In genomic region chr6:138109042-138109997, GRCh38 we compare ENCODE assay signal across 8 cellular contexts. TPM values are rescaled to one million over a fixed set of nuclear protein-coding genes. Genes with fewer than 3 reads are reported as not detected.
A peak's percentile ranks its signal among the peaks of the same experiment; 100 is the strongest.
DNase-seq lines count a peak whose midpoint lies in the region; ATAC-seq lines count a peak whose summit lies in the region.

No MANE protein-coding gene starts in this region.

- no peak overlapping the region for H4K8ac ChIP-seq in mesendoderm (ENCODE audit: low read depth, low read length)

- H3K36me3 ChIP-seq in mesendoderm (ENCODE audit: control insufficient read depth, insufficient read depth, low read length), result no peaks in the 10 kb centered on the region

- no peak overlapping the region for H3K9ac ChIP-seq in mesendoderm (ENCODE audit: low read length)

- no CpG with 5 or more reads among the region's 7 CpGs for WGBS in mesendoderm (ENCODE audit: extremely low coverage, insufficient coverage, low lambda C conversion rate)

- no peak overlapping the region for H4K5ac ChIP-seq in mesendoderm (ENCODE audit: low read length)

- peaks cover 12% of the 10 kb centered on the region for H3K79me2 ChIP-seq in mesendoderm (ENCODE audit: control insufficient read depth, insufficient read depth, low read length)

- no peak overlapping the region for H3K4me2 ChIP-seq in mesendoderm (ENCODE audit: low read length)

- DNase-seq in GM03348 (ENCODE audit: low spot score) (peak; percentile 70), NCI-H748 treated with DMSO at 0.1 percent for 48 hours (lab: John Stamatoyannopoulos, UW) (peak; percentile 88), dermis microvascular lymphatic vessel endothelial cell (ENCODE audit: low read depth in 2 of 2) (peak; percentile 75 to 81), mesendoderm (peak; percentile 55)
- DNase-seq in activated CD4-positive, alpha-beta T cell treated with anti-CD3 and anti-CD28 coated beads, Interleukin-2, amount 50 U/mL, for 4 hours, result peak; percentile 76 to 83
- DNase-seq in stimulated activated CD8-positive, alpha-beta memory T cell treated with anti-CD3 and anti-CD28 coated beads, Interleukin-2, amount 100 ng/mL, for 48 hours (ENCODE audit: low read depth in 2 of 2), result peak; percentile 51 to 73

- peak overlapping the region; percentile 12 for H3K4ac ChIP-seq in mesendoderm (ENCODE audit: low read depth, low read length)

- H3K79me1 ChIP-seq in mesendoderm (ENCODE audit: low read length), result no peaks in the 10 kb centered on the region

- no peak overlapping the region for H3K27ac ChIP-seq in mesendoderm (ENCODE audit: low read depth, low read length)

- H2BK120ac ChIP-seq in mesendoderm (ENCODE audit: low read depth, low read length), result no peak overlapping the region

- no peak overlapping the region for H3K23ac ChIP-seq in mesendoderm (ENCODE audit: low read length)

- H2AK5ac ChIP-seq in mesendoderm (ENCODE audit: low read length), result no peak overlapping the region

- no peak overlapping the region for H3K4me3 ChIP-seq in mesendoderm (ENCODE audit: low read length)

- no peak overlapping the region for H2BK15ac ChIP-seq in mesendoderm (replicated peaks; ENCODE audit: low read depth)

- no peak overlapping the region for H2BK5ac ChIP-seq in mesendoderm (ENCODE audit: low read length)

- H3K27me3 ChIP-seq in mesendoderm (ENCODE audit: insufficient read depth, low read length, poor library complexity), result no peaks in the 10 kb centered on the region

- ATAC-seq in HG03159 (IDR thresholded peaks at IDR 0.05; ENCODE audit: unreplicated experiment) (peak; percentile 65), HG03520 (IDR thresholded peaks at IDR 0.05; ENCODE audit: unreplicated experiment) (no peak)

- no peak overlapping the region for H3K56ac ChIP-seq in mesendoderm (ENCODE audit: low read length)

- no peak overlapping the region for H3K18ac ChIP-seq in mesendoderm (ENCODE audit: low read length)

- H3K4me1 ChIP-seq in mesendoderm (ENCODE audit: control insufficient read depth, low read depth, low read length), result peaks cover 6% of the 10 kb centered on the region

RNA-seq across cellular contexts. Expression of gene PERP, which starts 2.1 kb away (rescaled TPM):
- 20.5 and 32.0 TPM in 2 replicates for total RNA-seq in dermis microvascular lymphatic vessel endothelial cell
- 82.2 TPM for polyA plus RNA-seq in mesendoderm (2013, experiment 1 of 2)
- polyA plus RNA-seq in mesendoderm (2013, experiment 2 of 2), result 82.8 TPM

RNA-seq across cellular contexts. Expression of gene ARFGEF3, which starts 52.4 kb away (rescaled TPM):
- total RNA-seq in dermis microvascular lymphatic vessel endothelial cell, result 1.8 and 2.5 TPM in 2 replicates
- polyA plus RNA-seq in mesendoderm (2013, experiment 1 of 2), result 8.2 TPM
- polyA plus RNA-seq in mesendoderm (2013, experiment 2 of 2), result 8.0 TPM
